In genomic region chr10:114234132-114234531, GRCh38 we compare ENCODE assay signal across 25 cellular contexts. TPM values are rescaled to one million over a fixed set of nuclear protein-coding genes. Genes with fewer than 3 reads are reported as not detected.
"Had no signal": no experiment of that assay in that cellular context is flagged by ENCODE, and none has a peak within 500 bp of the region (broad histone marks: within the 10 kb centered on the region; RNA-seq: fewer than 3 reads in every experiment).

No MANE protein-coding gene starts in this region.

- H3K9me3 Mint-ChIP-seq: memory B cell; natural killer cell treated with Interleukin-12 subunit alpha and Interleukin-12 subunit beta and Interleukin-15 and Interleukin-18, amount 100 ng/mL, for 72 hours; neural progenitor cell; stimulated activated effector memory CD8-positive, alpha-beta T cell treated with anti-CD3 and anti-CD28 coated beads, Interleukin-12 subunit alpha, Interleukin-12 subunit beta, amount 100 ng/mL, for 72 hours had no signal

- H3K4me3 ChIP-seq: colonic mucosa, esophagus squamous epithelium, gastroesophageal sphincter, lower lobe of right lung, neural progenitor cell, pancreas, right lobe of liver, stomach, thoracic aorta, transverse colon had no signal

- DNase-seq: colonic mucosa; dermis blood vessel endothelial cell; esophagus squamous epithelium; foreskin fibroblast; glutamatergic neuron; islet precursor cell; lower lobe of right lung; midbrain; nucleus accumbens; pancreas; right lobe of liver; stimulated activated CD4-positive, alpha-beta T cell treated with anti-CD3 and anti-CD28 coated beads, Interleukin-4, amount 100 ng/mL, for 1 hour; stimulated activated CD8-positive, alpha-beta memory T cell treated with anti-CD3 and anti-CD28 coated beads, Interleukin-4, amount 100 ng/mL, for 48 hours; stomach; substantia nigra; transverse colon had no signal

- H3K4me3 Mint-ChIP-seq: memory B cell; natural killer cell treated with Interleukin-12 subunit alpha and Interleukin-12 subunit beta and Interleukin-15 and Interleukin-18, amount 100 ng/mL, for 72 hours; neural progenitor cell; stimulated activated effector memory CD8-positive, alpha-beta T cell treated with anti-CD3 and anti-CD28 coated beads, Interleukin-12 subunit alpha, Interleukin-12 subunit beta, amount 100 ng/mL, for 72 hours had no signal

- H3K27ac Mint-ChIP-seq: memory B cell; natural killer cell treated with Interleukin-12 subunit alpha and Interleukin-12 subunit beta and Interleukin-15 and Interleukin-18, amount 100 ng/mL, for 72 hours; neural progenitor cell; stimulated activated effector memory CD8-positive, alpha-beta T cell treated with anti-CD3 and anti-CD28 coated beads, Interleukin-12 subunit alpha, Interleukin-12 subunit beta, amount 100 ng/mL, for 72 hours had no signal

- H3K36me3 Mint-ChIP-seq: memory B cell; natural killer cell treated with Interleukin-12 subunit alpha and Interleukin-12 subunit beta and Interleukin-15 and Interleukin-18, amount 100 ng/mL, for 72 hours; neural progenitor cell; stimulated activated effector memory CD8-positive, alpha-beta T cell treated with anti-CD3 and anti-CD28 coated beads, Interleukin-12 subunit alpha, Interleukin-12 subunit beta, amount 100 ng/mL, for 72 hours had no signal

- ATAC-seq: gastroesophageal sphincter; left lobe of liver; lower lobe of right lung; natural killer cell treated with Interleukin-12 subunit alpha and Interleukin-12 subunit beta and Interleukin-15 and Interleukin-18, amount 100 ng/mL, for 72 hours; pancreas; right lobe of liver; stimulated activated effector memory CD8-positive, alpha-beta T cell treated with anti-CD3 and anti-CD28 coated beads, Interleukin-12 subunit alpha, Interleukin-12 subunit beta, amount 100 ng/mL, for 72 hours had no signal

- H3K4me1 Mint-ChIP-seq: memory B cell; stimulated activated effector memory CD8-positive, alpha-beta T cell treated with anti-CD3 and anti-CD28 coated beads, Interleukin-12 subunit alpha, Interleukin-12 subunit beta, amount 100 ng/mL, for 72 hours had no signal

RNA-seq across cellular contexts. Expression of gene VWA2, which starts 4.9 kb away (rescaled TPM):
- total RNA-seq: dermis blood vessel endothelial cell; natural killer cell treated with Interleukin-12 subunit alpha and Interleukin-12 subunit beta and Interleukin-15 and Interleukin-18, amount 100 ng/mL, for 72 hours had no signal

RNA-seq across cellular contexts. Expression of gene TDRD1, which starts 55.0 kb away (rescaled TPM):
- total RNA-seq: epithelial cell of proximal tubule, progenitor cell of endocrine pancreas had no signal
